ENCODE assay signal across 14 cellular contexts in the genomic region with DNA sequence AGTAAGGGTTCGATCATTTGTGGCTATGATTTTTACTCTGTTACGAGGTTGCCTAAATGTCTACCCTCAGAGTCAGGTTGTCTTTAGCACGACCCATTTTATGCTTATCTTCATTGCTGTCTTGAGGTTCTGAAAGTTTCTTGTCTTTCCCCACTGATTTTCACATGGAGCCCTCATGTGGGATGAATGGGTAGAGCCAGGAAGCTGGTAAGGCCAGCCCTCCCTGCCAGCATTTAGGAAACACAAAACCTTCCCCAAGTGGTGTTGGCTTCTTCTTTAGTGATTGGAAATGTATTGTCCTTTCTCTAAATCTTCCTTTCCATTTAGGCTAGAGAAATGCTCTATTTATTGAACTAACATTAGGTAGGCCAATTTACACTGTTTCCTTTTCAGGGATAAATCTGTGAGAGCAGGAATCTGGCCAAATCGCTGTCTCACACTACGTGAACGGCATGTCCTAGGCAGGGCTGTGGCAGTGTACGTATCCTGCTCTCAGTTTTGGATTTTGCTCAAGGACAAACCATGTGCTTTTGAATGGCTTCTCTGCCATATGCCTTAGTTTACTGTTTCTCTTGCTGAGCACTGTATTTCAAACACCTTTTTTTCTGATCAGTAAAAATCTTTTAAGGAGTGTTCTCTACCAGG. TPM values are rescaled to one million over a fixed set of nuclear protein-coding genes. Genes with fewer than 3 reads are reported as not detected.
DNase-seq lines count a peak whose midpoint lies in the region; ATAC-seq and TF ChIP-seq lines count a peak whose summit lies in the region.
"Had no signal": no experiment of that assay in that cellular context is flagged by ENCODE, and none has a peak within 500 bp of the region (broad histone marks: within the 10 kb centered on the region; RNA-seq: fewer than 3 reads in every experiment).

No MANE protein-coding gene starts in this region.

- DNase-seq in AG10803 (ENCODE audit: low read depth) (no peak), body of pancreas (peak; percentile 79 to 88 (median 85)), left ventricle myocardium superior (peak; percentile 60), psoas muscle (peak in 1 of 2 donors; percentile 71), SHP77 treated with DMSO at 0.1 percent for 48 hours (lab: John Stamatoyannopoulos, UW) (no peak), GDM1 (lab: John Stamatoyannopoulos, UW) (no peak), GM19240 (ENCODE audit: insufficient read length, low spot score) (no peak)
- DNase-seq in activated CD4-positive, alpha-beta T cell treated with anti-CD3 and anti-CD28 coated beads for 48 hours = no peak
- DNase-seq: activated CD8-positive, alpha-beta memory T cell treated with anti-CD3 and anti-CD28 coated beads, Interleukin-2, amount 50 U/mL, for 48 hours; NCI-H2029 treated with DMSO at 0.1 percent for 48 hours; NK-92 treated with Interleukin-12 subunit alpha and Interleukin-12 subunit beta, amount 100 ng/mL, for 24 hours had no signal

- peaks cover 62% of the 10 kb centered on the region for H3K4me1 ChIP-seq in body of pancreas
- peaks cover 15% of the 10 kb centered on the region for H3K4me1 ChIP-seq in psoas muscle
- H3K4me1 ChIP-seq: tibial nerve had no signal

- 39 to 50% methylated on average over 7 of the region's 7 CpGs for WGBS in body of pancreas, 2 donors
- WGBS in psoas muscle, 3 donors = 42 to 49% (median 47%) methylated on average over 7 of the region's 7 CpGs

- H3K9me3 ChIP-seq in body of pancreas (no peaks in the 10 kb centered on the region), psoas muscle (no peaks in the 10 kb centered on the region)
- H3K9me3 ChIP-seq: tibial nerve had no signal

- ATAC-seq in body of pancreas (peak; percentile 94), left ventricle myocardium superior (peak; percentile 82), psoas muscle (peak; percentile 71 to 91 (median 86))

- TF ChIP-seq CTCF in AG10803 (conservative IDR thresholded peaks at IDR 0.05; ENCODE audit: low read length) (0 out of 2 replicates have a peak, but pooled peaks have one; percentile 5), body of pancreas (IDR thresholded peaks at IDR 0.05) (peak in 3 of 7 experiments; percentile 10 to 29 (median 22)), psoas muscle (IDR thresholded peaks at IDR 0.05) (no peak)

- no peak for TF ChIP-seq POLR2A in body of pancreas (IDR thresholded peaks at IDR 0.05)

- intact Hi-C loops in body of pancreas (cut with DNase I) (no loop called here), left ventricle myocardium superior (cut with micrococcal nuclease) (no loop called here), psoas muscle (cut with DNase I) (loop anchor here in 1 of 2 donors (5.0 to 10.0 kb wide), 2 partner anchors 71 to 72 kb away; partner anchors contain the start of gene POLR2M)

- H3K36me3 ChIP-seq in body of pancreas (replicated peaks in 1 of 2; ENCODE audit: insufficient read depth in 1 of 2, low read depth in 2 of 2) (peaks cover 0 to 10% of the 10 kb centered on the region in 2 donors), psoas muscle (ENCODE audit: insufficient read depth in 1 of 2, low read depth in 1 of 2) (peaks cover 0 to 3% of the 10 kb centered on the region in 2 donors)
- H3K36me3 ChIP-seq: tibial nerve had no signal

- H3K4me3 ChIP-seq in AG10803 (ENCODE audit: low read length) = no peak overlapping the region
- no peak overlapping the region for H3K4me3 ChIP-seq in body of pancreas
- no peak overlapping the region for H3K4me3 ChIP-seq in psoas muscle
- H3K4me3 ChIP-seq: dorsolateral prefrontal cortex, SK-N-MC, tibial nerve had no signal

- H3K27me3 ChIP-seq in body of pancreas (no peaks in the 10 kb centered on the region), psoas muscle (ENCODE audit: insufficient read depth in 3 of 3, low read length in 2 of 3) (no peaks in the 10 kb centered on the region)
- H3K27me3 ChIP-seq: dorsolateral prefrontal cortex, tibial nerve had no signal

- H3K27ac ChIP-seq in body of pancreas (peak overlapping the region; percentile 47 to 78 (median 68)), psoas muscle (peak overlapping the region; percentile 72)
- H3K27ac ChIP-seq: SK-N-MC had no signal

RNA-seq across cellular contexts. Expression of gene MYZAP, which starts 43.7 kb away (rescaled TPM):
- total RNA-seq in body of pancreas (10 to 100 TPM; 10.9 to 16.3 TPM), left ventricle myocardium superior (930 TPM), psoas muscle (10 to 100 TPM in 1 of 4 donors, 1 to 10 TPM in 3; 2.6 to 24.8 (median 4.6) TPM)
- 1 to 10 TPM; 2.0 to 4.2 (median 3.4) TPM for polyA plus RNA-seq in psoas muscle

Comparison
In these comparisons a context has a peak if more than half of its experiments do, and no peak if none do; other contexts are left out.
1. DNase-seq: peak in body of pancreas (4 of 4) and left ventricle myocardium superior (single experiment); none in AG10803 (single experiment), activated CD4-positive, alpha-beta T cell treated with anti-CD3 and anti-CD28 coated beads for 48 hours (single experiment), SHP77 treated with DMSO at 0.1 percent for 48 hours (single experiment), GDM1 (single experiment) and GM19240 (single experiment).
2. RNA of gene MYZAP, which starts 43.7 kb away (total RNA-seq): 930 TPM in left ventricle myocardium superior (single experiment); 10.9 to 16.3 TPM in body of pancreas and 2.6 to 24.8 TPM in psoas muscle; every median in the first group is over 10 times any median in the second.
3. Peak in every context shown above with its lines, with median percentiles within 50 percentile points of each other: ATAC-seq.